ENCODE assay signal across 31 cellular contexts in the genomic region with DNA sequence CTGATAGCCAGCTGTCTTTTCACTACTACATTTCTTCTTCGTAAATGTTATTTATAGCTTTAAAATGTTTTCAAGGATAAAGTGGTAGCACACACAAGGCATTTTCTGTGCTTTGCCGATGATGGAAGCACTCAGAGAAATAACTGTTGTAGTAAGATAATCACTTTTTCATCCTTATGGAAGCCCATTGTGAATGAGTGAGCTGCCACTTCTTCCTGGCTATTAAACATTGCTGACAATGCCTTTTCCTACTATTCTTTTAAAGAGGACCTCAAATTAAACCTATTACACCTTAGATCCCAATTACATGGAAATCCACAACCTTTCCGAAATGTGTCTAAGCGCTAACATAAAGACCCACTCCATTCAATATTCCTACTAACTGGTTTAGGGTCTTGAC.
"Had no signal": no experiment of that assay in that cellular context is flagged by ENCODE, and none has a peak within 500 bp of the region (broad histone marks: within the 10 kb centered on the region; RNA-seq: fewer than 3 reads in every experiment).

No MANE protein-coding gene starts in this region.

- H3K9me3 Mint-ChIP-seq: activated CD4-positive, alpha-beta memory T cell treated with anti-CD3 and anti-CD28 coated beads for 36 hours; activated CD4-positive, alpha-beta T cell treated with anti-CD3 and anti-CD28 coated beads, Interleukin-2, amount 10 ng/mL, durations not matched to agents 24 days and 14 days; activated naive CD4-positive, alpha-beta T cell treated with anti-CD3 and anti-CD28 coated beads for 36 hours; activated naive CD4-positive, alpha-beta T cell treated with anti-CD3 and anti-CD28 coated beads, Interleukin-2, amount 50 U/mL, for 24 hours; activated naive CD8-positive, alpha-beta T cell treated with anti-CD3 and anti-CD28 coated beads for 36 hours; activated naive CD8-positive, alpha-beta T cell treated with anti-CD3 and anti-CD28 coated beads, Interleukin-2, amount 50 U/mL, for 24 hours; activated T-helper 1 cell treated with anti-CD3 and anti-CD28 coated beads, Interleukin-12 subunit alpha, Interleukin-12 subunit beta, Interleukin-2, Interleukin-4 antibody, amounts not matched to agents 30 ng/mL and 10 ng/mL and 1 ng/mL, durations not matched to agents 14 hours and 24 hours and 36 hours had no signal

- H3K4me3 ChIP-seq: adrenal gland, body of pancreas, esophagus squamous epithelium, gastroesophageal sphincter had no signal

- H3K27ac ChIP-seq: adrenal gland, body of pancreas, epithelial cell of prostate, esophagus squamous epithelium, gastroesophageal sphincter had no signal

- H3K27me3 ChIP-seq: adrenal gland, esophagus squamous epithelium had no signal

- H3K4me1 ChIP-seq: adrenal gland, esophagus squamous epithelium, gastroesophageal sphincter had no signal

- DNase-seq: activated CD4-positive, alpha-beta memory T cell treated with anti-CD3 and anti-CD28 coated beads for 36 hours; activated CD4-positive, alpha-beta T cell treated with anti-CD3 and anti-CD28 coated beads for 36 hours; activated CD4-positive, alpha-beta T cell treated with anti-CD3 and anti-CD28 coated beads, Interleukin-2, amount 10 ng/mL, durations not matched to agents 24 days and 14 days; activated CD4-positive, CD25-positive, alpha-beta regulatory T cell; activated CD4-positive, CD25-positive, alpha-beta regulatory T cell treated with anti-CD3 and anti-CD28 coated beads, Interleukin-2, amount 50 U/mL, for 72 hours; activated CD8-positive, alpha-beta memory T cell treated with anti-CD3 and anti-CD28 coated beads, Interleukin-2, amount 10 ng/mL, durations not matched to agents 7 days and 5 days; activated CD8-positive, alpha-beta memory T cell treated with anti-CD3 and anti-CD28 coated beads, Interleukin-2, amount 50 U/mL, for 4 hours; activated CD8-positive, alpha-beta T cell treated with anti-CD3 and anti-CD28 coated beads, Interleukin-2, amount 10 ng/mL, durations not matched to agents 7 days and 5 days; activated effector memory CD4-positive, alpha-beta T cell treated with anti-CD3 and anti-CD28 coated beads, Interleukin-2, amount 50 U/mL, for 16 hours; activated naive CD4-positive, alpha-beta T cell treated with anti-CD3 and anti-CD28 coated beads for 36 hours; activated naive CD8-positive, alpha-beta T cell treated with anti-CD3 and anti-CD28 coated beads for 36 hours; activated naive CD8-positive, alpha-beta T cell treated with anti-CD3 and anti-CD28 coated beads, Interleukin-2, amount 50 U/mL, for 24 hours; activated T-cell treated with anti-CD3 and anti-CD28 coated beads, Interleukin-2, amount 50 U/mL, for 1 hour; activated T-cell treated with anti-CD3 and anti-CD28 coated beads, Interleukin-2, amount 50 U/mL, for 48 hours; adrenal gland; amygdala; aorta; body of pancreas; cortex of kidney; dermis blood vessel endothelial cell; effector CD4-positive, alpha-beta T cell; effector memory CD8-positive, alpha-beta T cell; esophagus squamous epithelium; foreskin melanocyte; head of caudate nucleus; T-helper 2 cell had no signal

- H3K27me3 Mint-ChIP-seq: activated CD4-positive, alpha-beta memory T cell treated with anti-CD3 and anti-CD28 coated beads for 36 hours; activated CD4-positive, alpha-beta T cell treated with anti-CD3 and anti-CD28 coated beads for 36 hours; activated CD4-positive, alpha-beta T cell treated with anti-CD3 and anti-CD28 coated beads, Interleukin-2, amount 10 ng/mL, durations not matched to agents 24 days and 14 days; activated CD8-positive, alpha-beta memory T cell treated with anti-CD3 and anti-CD28 coated beads, Interleukin-2, amount 10 ng/mL, durations not matched to agents 7 days and 5 days; activated naive CD4-positive, alpha-beta T cell treated with anti-CD3 and anti-CD28 coated beads, Interleukin-2, amount 50 U/mL, for 24 hours; activated naive CD8-positive, alpha-beta T cell treated with anti-CD3 and anti-CD28 coated beads for 36 hours; activated naive CD8-positive, alpha-beta T cell treated with anti-CD3 and anti-CD28 coated beads, Interleukin-2, amount 50 U/mL, for 24 hours had no signal

- H3K9me3 ChIP-seq: adrenal gland, body of pancreas, esophagus squamous epithelium, gastroesophageal sphincter had no signal

- H3K4me3 Mint-ChIP-seq: activated CD4-positive, alpha-beta memory T cell treated with anti-CD3 and anti-CD28 coated beads for 36 hours; activated CD4-positive, alpha-beta T cell treated with anti-CD3 and anti-CD28 coated beads for 36 hours; activated CD4-positive, alpha-beta T cell treated with anti-CD3 and anti-CD28 coated beads, Interleukin-2, amount 10 ng/mL, durations not matched to agents 24 days and 14 days; activated CD8-positive, alpha-beta memory T cell treated with anti-CD3 and anti-CD28 coated beads, Interleukin-2, amount 10 ng/mL, durations not matched to agents 7 days and 5 days; activated CD8-positive, alpha-beta T cell treated with anti-CD3 and anti-CD28 coated beads, Interleukin-2, amount 10 ng/mL, durations not matched to agents 7 days and 5 days; activated naive CD4-positive, alpha-beta T cell treated with anti-CD3 and anti-CD28 coated beads for 36 hours; activated naive CD4-positive, alpha-beta T cell treated with anti-CD3 and anti-CD28 coated beads, Interleukin-2, amount 50 U/mL, for 24 hours; activated naive CD8-positive, alpha-beta T cell treated with anti-CD3 and anti-CD28 coated beads for 36 hours; activated naive CD8-positive, alpha-beta T cell treated with anti-CD3 and anti-CD28 coated beads, Interleukin-2, amount 50 U/mL, for 24 hours; activated T-helper 1 cell treated with anti-CD3 and anti-CD28 coated beads, Interleukin-12 subunit alpha, Interleukin-12 subunit beta, Interleukin-2, Interleukin-4 antibody, amounts not matched to agents 30 ng/mL and 10 ng/mL and 1 ng/mL, durations not matched to agents 14 hours and 24 hours and 36 hours; effector memory CD8-positive, alpha-beta T cell had no signal

- H3K36me3 Mint-ChIP-seq: activated CD4-positive, alpha-beta memory T cell treated with anti-CD3 and anti-CD28 coated beads for 36 hours; activated CD8-positive, alpha-beta memory T cell treated with anti-CD3 and anti-CD28 coated beads, Interleukin-2, amount 10 ng/mL, durations not matched to agents 7 days and 5 days; activated naive CD4-positive, alpha-beta T cell treated with anti-CD3 and anti-CD28 coated beads, Interleukin-2, amount 50 U/mL, for 24 hours; activated naive CD8-positive, alpha-beta T cell treated with anti-CD3 and anti-CD28 coated beads for 36 hours had no signal

- H3K36me3 ChIP-seq: adrenal gland, esophagus squamous epithelium, gastroesophageal sphincter had no signal

- H3K4me1 Mint-ChIP-seq: activated CD4-positive, alpha-beta T cell treated with anti-CD3 and anti-CD28 coated beads for 36 hours; activated CD4-positive, alpha-beta T cell treated with anti-CD3 and anti-CD28 coated beads, Interleukin-2, amount 10 ng/mL, durations not matched to agents 24 days and 14 days; activated CD8-positive, alpha-beta memory T cell treated with anti-CD3 and anti-CD28 coated beads, Interleukin-2, amount 10 ng/mL, durations not matched to agents 7 days and 5 days; activated naive CD4-positive, alpha-beta T cell treated with anti-CD3 and anti-CD28 coated beads, Interleukin-2, amount 50 U/mL, for 24 hours; activated naive CD8-positive, alpha-beta T cell treated with anti-CD3 and anti-CD28 coated beads for 36 hours; activated naive CD8-positive, alpha-beta T cell treated with anti-CD3 and anti-CD28 coated beads, Interleukin-2, amount 50 U/mL, for 24 hours had no signal

- H3K27ac Mint-ChIP-seq: activated CD4-positive, alpha-beta memory T cell treated with anti-CD3 and anti-CD28 coated beads for 36 hours; activated CD4-positive, alpha-beta T cell treated with anti-CD3 and anti-CD28 coated beads for 36 hours; activated CD4-positive, alpha-beta T cell treated with anti-CD3 and anti-CD28 coated beads, Interleukin-2, amount 10 ng/mL, durations not matched to agents 24 days and 14 days; activated CD8-positive, alpha-beta memory T cell treated with anti-CD3 and anti-CD28 coated beads, Interleukin-2, amount 10 ng/mL, durations not matched to agents 7 days and 5 days; activated CD8-positive, alpha-beta T cell treated with anti-CD3 and anti-CD28 coated beads, Interleukin-2, amount 10 ng/mL, durations not matched to agents 7 days and 5 days; activated naive CD4-positive, alpha-beta T cell treated with anti-CD3 and anti-CD28 coated beads for 36 hours; activated naive CD4-positive, alpha-beta T cell treated with anti-CD3 and anti-CD28 coated beads, Interleukin-2, amount 50 U/mL, for 24 hours; activated naive CD8-positive, alpha-beta T cell treated with anti-CD3 and anti-CD28 coated beads for 36 hours; activated naive CD8-positive, alpha-beta T cell treated with anti-CD3 and anti-CD28 coated beads, Interleukin-2, amount 50 U/mL, for 24 hours; activated T-helper 1 cell treated with anti-CD3 and anti-CD28 coated beads, Interleukin-12 subunit alpha, Interleukin-12 subunit beta, Interleukin-2, Interleukin-4 antibody, amounts not matched to agents 30 ng/mL and 10 ng/mL and 1 ng/mL, durations not matched to agents 14 hours and 24 hours and 36 hours; activated T-helper 2 cell treated with anti-CD3 and anti-CD28 coated beads, Interferon-gamma antibody, Interleukin-2, Interleukin-4, amounts not matched to agents 10 μg/mL and 5 μg/mL and 100 μg/mL, durations not matched to agents 14 hours and 24 hours and 36 hours; effector memory CD8-positive, alpha-beta T cell had no signal
